8 cellular contexts compared by ENCODE assay signal in the genomic region with DNA sequence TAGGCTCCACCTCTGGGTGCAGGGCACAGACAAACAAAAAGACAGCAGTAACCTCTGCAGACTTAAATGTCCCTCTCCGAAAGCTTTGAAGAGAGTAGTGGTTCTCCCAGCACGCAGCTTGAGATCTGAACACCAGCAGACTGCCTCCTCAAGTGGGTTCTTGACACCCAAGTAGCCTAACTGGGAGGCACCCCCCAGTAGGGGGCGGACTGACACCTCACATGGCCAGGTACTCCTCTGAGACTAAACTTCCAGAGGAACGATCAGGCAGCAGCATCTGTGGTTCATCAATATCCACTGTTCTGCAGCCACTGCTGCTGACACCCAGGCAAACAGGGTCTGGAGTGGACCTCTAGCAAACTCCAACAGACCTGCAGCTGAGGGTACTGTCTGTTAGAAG. TPM values are rescaled to one million over a fixed set of nuclear protein-coding genes. Genes with fewer than 3 reads are reported as not detected.
A peak's percentile ranks its signal among the peaks of the same experiment; 100 is the strongest.
DNase-seq lines count a peak whose midpoint lies in the region; ATAC-seq and TF ChIP-seq lines count a peak whose summit lies in the region.
"Not testable (repeated sequence)": the region's sequence is repeated elsewhere in the genome, so short reads cannot be mapped to it uniquely, and the experiment has no call there.
"Had no signal": no experiment of that assay in that cellular context is flagged by ENCODE, and none has a peak within 500 bp of the region (broad histone marks: within the 10 kb centered on the region; RNA-seq: fewer than 3 reads in every experiment).

No MANE protein-coding gene starts in this region.

- H3K9ac ChIP-seq in OCI-LY3 (ENCODE audit: low read length): not testable (repeated sequence)

- in situ Hi-C loops in GM13977 (cut with MboI; ENCODE audit: low pct_unique_long_range_greater_than_20kb, low sequenced_read_pairs, unreplicated experiment): not testable (repeated sequence)

- POLR2A ChIA-PET in activated CD8-positive, alpha-beta T cell treated with anti-CD3 and anti-CD28 coated beads for 36 hours (lab: Charles Lee): not testable (repeated sequence)

- not testable (repeated sequence) for ATAC-seq in activated CD8-positive, alpha-beta T cell treated with anti-CD3 and anti-CD28 coated beads for 36 hours; effector memory CD8-positive, alpha-beta T cell (replicated peaks)

- not testable (repeated sequence) for H4K20me1 ChIP-seq in OCI-LY3 (ENCODE audit: insufficient read depth, low read length)

- not testable (repeated sequence) for H3K79me2 ChIP-seq in OCI-LY3 (ENCODE audit: low read length)

- intact Hi-C loops in activated CD8-positive, alpha-beta T cell treated with anti-CD3 and anti-CD28 coated beads for 36 hours (cut with micrococcal nuclease); activated naive CD4-positive, alpha-beta T cell treated with anti-CD3 and anti-CD28 coated beads for 36 hours (cut with micrococcal nuclease): not testable (repeated sequence)

- not testable (repeated sequence) for H3K4me2 ChIP-seq in OCI-LY3 (ENCODE audit: low read length)

- not testable (repeated sequence) for H3K27me3 ChIP-seq in OCI-LY3 (ENCODE audit: low read depth, low read length)

- not testable (repeated sequence) for H3K27me3 Mint-ChIP-seq in activated CD8-positive, alpha-beta T cell treated with anti-CD3 and anti-CD28 coated beads for 36 hours; activated naive CD4-positive, alpha-beta T cell treated with anti-CD3 and anti-CD28 coated beads for 36 hours (ENCODE audit: low read depth)
- peaks cover 36 to 50% of the 10 kb centered on the region in 2 donors for H3K27me3 Mint-ChIP-seq in effector memory CD8-positive, alpha-beta T cell

- H3K36me3 ChIP-seq in OCI-LY3 (replicated peaks; ENCODE audit: low read depth, low read length): not testable (repeated sequence)

- not testable (repeated sequence) for H2AFZ ChIP-seq in OCI-LY3 (ENCODE audit: low read depth, low read length)

- H3K4me3 ChIP-seq in OCI-LY3 (ENCODE audit: low read length): not testable (repeated sequence)

- not testable (repeated sequence) for H3K4me3 Mint-ChIP-seq in activated CD8-positive, alpha-beta T cell treated with anti-CD3 and anti-CD28 coated beads for 36 hours; activated naive CD4-positive, alpha-beta T cell treated with anti-CD3 and anti-CD28 coated beads for 36 hours; effector memory CD8-positive, alpha-beta T cell

- H3K27ac Mint-ChIP-seq in activated CD8-positive, alpha-beta T cell treated with anti-CD3 and anti-CD28 coated beads for 36 hours; activated naive CD4-positive, alpha-beta T cell treated with anti-CD3 and anti-CD28 coated beads for 36 hours; effector memory CD8-positive, alpha-beta T cell: not testable (repeated sequence)

- H3K36me3 Mint-ChIP-seq in activated CD8-positive, alpha-beta T cell treated with anti-CD3 and anti-CD28 coated beads for 36 hours (ENCODE audit: low read depth); activated naive CD4-positive, alpha-beta T cell treated with anti-CD3 and anti-CD28 coated beads for 36 hours (ENCODE audit: low read depth); effector memory CD8-positive, alpha-beta T cell (ENCODE audit: insufficient read depth): not testable (repeated sequence)

- DNase-seq in GM10266 (ENCODE audit: extremely low spot score); GM13977 (ENCODE audit: low spot score): not testable (repeated sequence)
- peak; percentile 4 for DNase-seq in activated CD4-positive, alpha-beta T cell treated with anti-CD3 and anti-CD28 coated beads for 48 hours
- DNase-seq in activated CD8-positive, alpha-beta T cell treated with anti-CD3 and anti-CD28 coated beads for 36 hours: peak; percentile 41
- peak; percentile 30 for DNase-seq in activated naive CD4-positive, alpha-beta T cell treated with anti-CD3 and anti-CD28 coated beads for 36 hours
- peak; percentile 1 to 18 (median 1) for DNase-seq in effector memory CD8-positive, alpha-beta T cell

- H3K4me1 Mint-ChIP-seq in activated CD8-positive, alpha-beta T cell treated with anti-CD3 and anti-CD28 coated beads for 36 hours (ENCODE audit: low read depth); activated naive CD4-positive, alpha-beta T cell treated with anti-CD3 and anti-CD28 coated beads for 36 hours (ENCODE audit: low read depth); effector memory CD8-positive, alpha-beta T cell (ENCODE audit: low read depth in 2 of 2): not testable (repeated sequence)

- H3K27ac ChIP-seq in OCI-LY3 (ENCODE audit: low read length): not testable (repeated sequence)

- CTCF ChIA-PET in activated CD8-positive, alpha-beta T cell treated with anti-CD3 and anti-CD28 coated beads for 36 hours (lab: Charles Lee): interaction anchor here (1.2 kb wide), 1 partner anchor 291 kb away, joined by 3 read pairs; a partner anchor contains a TSS
- CTCF ChIA-PET in activated naive CD4-positive, alpha-beta T cell treated with anti-CD3 and anti-CD28 coated beads for 36 hours (lab: Charles Lee): interaction anchor here (1.2 kb wide), 1 partner anchor 822 kb away, joined by 4 read pairs; no protein-coding TSS in a partner anchor

- not testable (repeated sequence) for H3K4me1 ChIP-seq in OCI-LY3 (ENCODE audit: low read length)

- TF ChIP-seq CTCF in GM10266 (IDR thresholded peaks at IDR 0.05; ENCODE audit: control insufficient read depth, insufficient read depth, low read depth, missing control alignments): peak; percentile 17
- TF ChIP-seq CTCF in GM13977 (IDR thresholded peaks at IDR 0.05; ENCODE audit: extremely low read depth, insufficient read depth, missing control alignments): peak; percentile 41
- 0 out of 2 replicates have a peak, but pooled peaks have one; percentile 7 for TF ChIP-seq CTCF in OCI-LY3 (IDR thresholded peaks at IDR 0.05; ENCODE audit: low read depth, low read length)
- not testable (repeated sequence) for TF ChIP-seq CTCF in activated CD8-positive, alpha-beta T cell treated with anti-CD3 and anti-CD28 coated beads for 36 hours (IDR thresholded peaks at IDR 0.05)

- not testable (repeated sequence) for H3K9me3 Mint-ChIP-seq in activated CD8-positive, alpha-beta T cell treated with anti-CD3 and anti-CD28 coated beads for 36 hours; activated naive CD4-positive, alpha-beta T cell treated with anti-CD3 and anti-CD28 coated beads for 36 hours; effector memory CD8-positive, alpha-beta T cell

- not testable (repeated sequence) for H3K9me3 ChIP-seq in OCI-LY3 (ENCODE audit: insufficient read depth, low read length)

RNA-seq across cellular contexts. Expression of a gene that starts 24.8 kb away (rescaled TPM):
- 10 to 100 TPM; 16.4 to 17.0 TPM for total RNA-seq in activated CD8-positive, alpha-beta T cell treated with anti-CD3 and anti-CD28 coated beads for 36 hours
- total RNA-seq in activated naive CD4-positive, alpha-beta T cell treated with anti-CD3 and anti-CD28 coated beads for 36 hours: 10 to 100 TPM; 17.4 to 17.8 TPM
- total RNA-seq: HT-29 had no signal
